7 cellular contexts compared by ENCODE assay signal in the genomic region with DNA sequence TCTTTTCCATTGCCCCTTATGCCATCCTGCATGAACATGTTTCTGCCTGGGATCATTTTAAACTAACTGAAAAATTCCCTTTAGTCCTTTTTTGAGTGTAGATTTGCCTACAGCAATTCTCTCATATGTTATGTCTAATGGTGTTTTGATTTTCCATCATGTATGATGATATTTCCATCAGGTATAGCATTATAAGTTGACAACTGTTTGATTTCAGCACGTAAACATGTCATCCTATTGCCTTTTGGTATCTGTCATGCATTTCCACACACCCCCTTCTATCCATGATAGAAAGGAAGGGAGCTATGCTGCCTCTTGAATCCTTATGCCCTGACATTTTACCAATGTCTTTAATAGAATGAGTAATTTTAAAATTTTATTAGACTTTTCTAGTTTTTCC.
"Had no signal": no experiment of that assay in that cellular context is flagged by ENCODE, and none has a peak within 500 bp of the region (broad histone marks: within the 10 kb centered on the region; RNA-seq: fewer than 3 reads in every experiment).

No MANE protein-coding gene starts in this region.

- FAIRE-seq: G401.6, GM12878, GM12891, GM18507, GM19239 had no signal

- ATAC-seq: GM12878 had no signal

- DNase-seq: GDM1, GF-D8 had no signal

- H3K4me3 ChIP-seq: GM12878 had no signal
